In the genomic region with DNA sequence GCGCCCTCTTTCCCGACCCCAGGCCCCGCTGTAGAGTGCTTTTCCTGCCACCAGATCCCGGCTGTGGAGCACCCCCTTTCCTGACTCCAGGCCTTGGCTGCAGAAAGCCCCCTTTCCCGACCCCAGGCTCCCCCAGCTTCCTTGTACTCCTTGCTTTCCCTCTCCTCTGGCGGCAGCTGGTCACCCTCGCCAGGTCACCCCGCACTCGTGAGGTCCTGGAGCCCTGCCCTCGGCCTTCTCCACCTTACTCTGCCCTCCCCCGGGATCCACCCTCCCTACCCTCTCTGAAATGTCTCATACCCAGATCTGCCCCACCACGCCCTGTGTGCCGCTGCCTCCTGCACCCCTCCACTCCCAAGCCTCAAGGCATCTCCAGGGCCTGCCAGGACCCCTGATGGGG, we compare ENCODE assay signal across 32 cellular contexts. TPM values are rescaled to one million over a fixed set of nuclear protein-coding genes. Genes with fewer than 3 reads are reported as not detected.
"Had no signal": no experiment of that assay in that cellular context is flagged by ENCODE, and none has a peak within 500 bp of the region (broad histone marks: within the 10 kb centered on the region; RNA-seq: fewer than 3 reads in every experiment).

No MANE protein-coding gene starts in this region.

- H3K27me3 ChIP-seq: ovary, right atrium auricular region, right lobe of liver, uterus had no signal

- H3K36me3 ChIP-seq: heart left ventricle, left ventricle myocardium inferior, ovary, right atrium auricular region, right lobe of liver, suprapubic skin, thoracic aorta, tibial artery, uterus had no signal

- H3K27ac Mint-ChIP-seq: naive thymus-derived CD4-positive, alpha-beta T cell; progenitor cell of endocrine pancreas; stimulated activated memory B cell treated with anti-CD40 and anti-IgM and Interleukin-4, amounts not matched to agents 10 μg/mL and 1 μg/mL and 100 μg/mL, for 72 hours had no signal

- H3K27ac ChIP-seq: heart left ventricle, left ventricle myocardium inferior, ovary, right atrium auricular region, right lobe of liver, suprapubic skin, thoracic aorta, tibial artery, uterus had no signal

- H3K4me3 Mint-ChIP-seq: naive thymus-derived CD4-positive, alpha-beta T cell; stimulated activated memory B cell treated with anti-CD40 and anti-IgM and Interleukin-4, amounts not matched to agents 10 μg/mL and 1 μg/mL and 100 μg/mL, for 72 hours had no signal

- H3K4me1 Mint-ChIP-seq: stimulated activated memory B cell treated with anti-CD40 and anti-IgM and Interleukin-4, amounts not matched to agents 10 μg/mL and 1 μg/mL and 100 μg/mL, for 72 hours had no signal

- H3K9me3 ChIP-seq: heart left ventricle, left ventricle myocardium inferior, mucosa of descending colon, ovary, right atrium auricular region, right lobe of liver, suprapubic skin, thoracic aorta, tibial artery, uterus had no signal

- DNase-seq: heart left ventricle; hypothalamus; islet precursor cell; left ventricle myocardium inferior; midbrain; mucosa of descending colon; naive thymus-derived CD4-positive, alpha-beta T cell; nucleus accumbens; ovary; stimulated activated CD4-positive, alpha-beta T cell treated with anti-CD3 and anti-CD28 coated beads, Interleukin-1b, Interleukin-23, amount 100 ng/mL, for 48 hours; stimulated activated CD4-positive, alpha-beta T cell treated with anti-CD3 and anti-CD28 coated beads, Interleukin-2, amount 100 ng/mL, for 48 hours; stimulated activated CD4-positive, alpha-beta T cell treated with anti-CD3 and anti-CD28 coated beads, Interleukin-4, amount 100 ng/mL, for 4 hours; stimulated activated CD8-positive, alpha-beta memory T cell treated with anti-CD3 and anti-CD28 coated beads, Interleukin-4, amount 100 ng/mL, for 48 hours; stimulated activated naive CD4-positive, alpha-beta T cell treated with Interleukin-2 at 50 U/mL for 16 hours; tibial artery; trophoblast cell; uterus had no signal

- H3K9me3 Mint-ChIP-seq: naive thymus-derived CD4-positive, alpha-beta T cell; natural killer cell treated with Interleukin-12 subunit alpha and Interleukin-12 subunit beta and Interleukin-15 and Interleukin-18, amount 100 ng/mL, for 72 hours; stimulated activated memory B cell treated with anti-CD40 and anti-IgM and Interleukin-4, amounts not matched to agents 10 μg/mL and 1 μg/mL and 100 μg/mL, for 72 hours had no signal

- H3K4me3 ChIP-seq: heart left ventricle, left ventricle myocardium inferior, lung, mucosa of descending colon, ovary, right atrium auricular region, right lobe of liver, smooth muscle cell, suprapubic skin, thoracic aorta, tibial artery, uterus had no signal

- H3K4me1 ChIP-seq: heart left ventricle, left ventricle myocardium inferior, right atrium auricular region, right lobe of liver, suprapubic skin, tibial artery, uterus had no signal

- ATAC-seq: mucosa of descending colon; naive thymus-derived CD4-positive, alpha-beta T cell; natural killer cell treated with Interleukin-12 subunit alpha and Interleukin-12 subunit beta and Interleukin-15 and Interleukin-18, amount 100 ng/mL, for 72 hours; stimulated activated memory B cell treated with anti-CD40 and anti-IgM and Interleukin-4, amounts not matched to agents 10 μg/mL and 1 μg/mL and 100 μg/mL, for 72 hours had no signal

RNA-seq across cellular contexts. Expression of a gene that starts 25.0 kb away (rescaled TPM):
- total RNA-seq: kidney epithelial cell, left ventricle myocardium inferior, lower leg skin, mesenteric fat pad, pulmonary artery endothelial cell, renal cortical epithelial cell, right atrium auricular region, skeletal muscle tissue, smooth muscle cell, suprapubic skin had no signal
- polyA plus RNA-seq: heart left ventricle; naive thymus-derived CD4-positive, alpha-beta T cell; smooth muscle cell had no signal
